ENCODE assay signal across 8 cellular contexts in genomic region chr7:130734525-130735272, GRCh38. TPM values are rescaled to one million over a fixed set of nuclear protein-coding genes. Genes with fewer than 3 reads are reported as not detected.
A peak's percentile ranks its signal among the peaks of the same experiment; 100 is the strongest.
DNase-seq lines count a peak whose midpoint lies in the region; ATAC-seq and TF ChIP-seq lines count a peak whose summit lies in the region.

No MANE protein-coding gene starts in this region.

- H3K4me3 Mint-ChIP-seq in activated T-helper 2 cell treated with anti-CD3 and anti-CD28 coated beads, Interferon-gamma antibody, Interleukin-2, Interleukin-4, amounts not matched to agents 10 μg/mL and 5 μg/mL and 100 μg/mL, durations not matched to agents 14 hours and 24 hours and 36 hours (ENCODE audit: low read depth) = peak overlapping the region; percentile 81
- H3K4me3 Mint-ChIP-seq in type B pancreatic cell = peak overlapping the region; percentile 92

- H3K4me1 Mint-ChIP-seq in activated T-helper 2 cell treated with anti-CD3 and anti-CD28 coated beads, Interferon-gamma antibody, Interleukin-2, Interleukin-4, amounts not matched to agents 10 μg/mL and 5 μg/mL and 100 μg/mL, durations not matched to agents 14 hours and 24 hours and 36 hours (ENCODE audit: low read depth) = peaks cover 7% of the 10 kb centered on the region
- peaks cover 5% of the 10 kb centered on the region for H3K4me1 Mint-ChIP-seq in type B pancreatic cell (ENCODE audit: unreplicated experiment)

- TF ChIP-seq CTCF in AG04450 (IDR thresholded peaks at IDR 0.05; ENCODE audit: low read depth, low read length) (no peak), GM20000 (IDR thresholded peaks at IDR 0.05; ENCODE audit: extremely low read depth, missing control alignments) (no peak), kidney epithelial cell (IDR thresholded peaks at IDR 0.05; ENCODE audit: insufficient read depth, low read length, poor library complexity, severe bottlenecking) (no peak), type B pancreatic cell (conservative IDR thresholded peaks at IDR 0.05) (no peak)

- H3K9me3 Mint-ChIP-seq in activated T-helper 2 cell treated with anti-CD3 and anti-CD28 coated beads, Interferon-gamma antibody, Interleukin-2, Interleukin-4, amounts not matched to agents 10 μg/mL and 5 μg/mL and 100 μg/mL, durations not matched to agents 14 hours and 24 hours and 36 hours = peaks cover 10% of the 10 kb centered on the region
- H3K9me3 Mint-ChIP-seq in type B pancreatic cell = peaks cover 6% of the 10 kb centered on the region

- CTCF ChIA-PET in AG04450 (lab: Charles Lee) = interaction anchor here (0.7 kb wide), 1 partner anchor 11 kb away, joined by 4 read pairs; no protein-coding TSS in a partner anchor

- H3K27me3 Mint-ChIP-seq in activated T-helper 2 cell treated with anti-CD3 and anti-CD28 coated beads, Interferon-gamma antibody, Interleukin-2, Interleukin-4, amounts not matched to agents 10 μg/mL and 5 μg/mL and 100 μg/mL, durations not matched to agents 14 hours and 24 hours and 36 hours (ENCODE audit: low read depth) = peaks cover 68% of the 10 kb centered on the region
- H3K27me3 Mint-ChIP-seq in type B pancreatic cell = peaks cover 80% of the 10 kb centered on the region

- no peak overlapping the region for H3K27ac ChIP-seq in AG04450 (ENCODE audit: low read depth, low read length)

- POLR2A ChIA-PET in AG04450 (lab: Yijun Ruan, JAX) = no interaction called here

- intact Hi-C loops in activated T-helper 2 cell treated with anti-CD3 and anti-CD28 coated beads, Interferon-gamma antibody, Interleukin-2, Interleukin-4, amounts not matched to agents 10 μg/mL and 5 μg/mL and 100 μg/mL, durations not matched to agents 14 hours and 24 hours and 36 hours (cut with micrococcal nuclease) = loop anchor here (5.0 to 10.0 kb wide), 2 partner anchors 662 to 950 kb away; partner anchors contain the start of gene KLHDC10

- H3K9me3 ChIP-seq in AG04450 (ENCODE audit: control insufficient read depth, insufficient read depth, low read length) = peaks cover 24% of the 10 kb centered on the region

- peaks cover 57% of the 10 kb centered on the region for H3K27me3 ChIP-seq in AG04450 (ENCODE audit: control insufficient read depth, insufficient read depth, low read length)
- H3K27me3 ChIP-seq in kidney epithelial cell (ENCODE audit: control insufficient read depth, insufficient read depth, low read length) = peaks cover 13% of the 10 kb centered on the region

- H3K4me3 ChIP-seq in AG04450 (ENCODE audit: low read depth, low read length) (peak overlapping the region; percentile 60), kidney epithelial cell (ENCODE audit: low read depth, low read length) (peak overlapping the region; percentile 61)

- peaks cover 4% of the 10 kb centered on the region for H3K36me3 Mint-ChIP-seq in activated T-helper 2 cell treated with anti-CD3 and anti-CD28 coated beads, Interferon-gamma antibody, Interleukin-2, Interleukin-4, amounts not matched to agents 10 μg/mL and 5 μg/mL and 100 μg/mL, durations not matched to agents 14 hours and 24 hours and 36 hours (ENCODE audit: low read depth)
- peaks cover 3% of the 10 kb centered on the region for H3K36me3 Mint-ChIP-seq in type B pancreatic cell

- H3K27ac Mint-ChIP-seq in activated T-helper 2 cell treated with anti-CD3 and anti-CD28 coated beads, Interferon-gamma antibody, Interleukin-2, Interleukin-4, amounts not matched to agents 10 μg/mL and 5 μg/mL and 100 μg/mL, durations not matched to agents 14 hours and 24 hours and 36 hours = no peak overlapping the region
- H3K27ac Mint-ChIP-seq in type B pancreatic cell = peak overlapping the region; percentile 46

- DNase-seq in AG04450 (ENCODE audit: low read depth, low spot score) = no peak
- peak; percentile 19 for DNase-seq in GM20000 (ENCODE audit: low spot score)
- DNase-seq in activated T-helper 2 cell treated with anti-CD3 and anti-CD28 coated beads, Interferon-gamma antibody, Interleukin-2, Interleukin-4, amounts not matched to agents 10 μg/mL and 5 μg/mL and 100 μg/mL, durations not matched to agents 14 hours and 24 hours and 36 hours (ENCODE audit: low spot score) = no peak
- DNase-seq in kidney epithelial cell (ENCODE audit: low read depth) = no peak
- DNase-seq in type B pancreatic cell (ENCODE audit: extremely low spot score, unreplicated experiment) = no peak

- ATAC-seq in GM19463 (IDR thresholded peaks at IDR 0.05; ENCODE audit: unreplicated experiment) = no peak
- no peak for ATAC-seq in GM18498 (IDR thresholded peaks at IDR 0.05; ENCODE audit: unreplicated experiment)
- no peak for ATAC-seq in GM19395 (IDR thresholded peaks at IDR 0.05; ENCODE audit: unreplicated experiment)

- H3K36me3 ChIP-seq in kidney epithelial cell (ENCODE audit: control insufficient read depth, insufficient read depth, low read length) = no peaks in the 10 kb centered on the region

RNA-seq across cellular contexts. Expression of gene KLF14, which starts 0.7 kb away (rescaled TPM):
- polyA plus RNA-seq in AG04450 (2011; rRNA removed) = not detected in 2 replicates
- polyA minus RNA-seq in AG04450 (2011; rRNA and poly(A)+ RNA removed) = 0.05 TPM in 1 of 2 replicates, not detected in the other
- total RNA-seq in activated T-helper 2 cell treated with anti-CD3 and anti-CD28 coated beads, Interferon-gamma antibody, Interleukin-2, Interleukin-4, amounts not matched to agents 10 μg/mL and 5 μg/mL and 100 μg/mL, durations not matched to agents 14 hours and 24 hours and 36 hours = not detected in 2 replicates
- total RNA-seq in kidney epithelial cell (0.07 TPM in 1 of 2 replicates, not detected in the other), type B pancreatic cell (ENCODE audit: low replicate concordance) (0.55 and 0.94 TPM in 2 replicates)

RNA-seq across cellular contexts. Expression of gene TSGA13, which starts 48.4 kb away (rescaled TPM):
- polyA plus RNA-seq in AG04450 (2011; rRNA removed) = not detected in 2 replicates
- polyA minus RNA-seq in AG04450 (2011; rRNA and poly(A)+ RNA removed) = not detected in 2 replicates
- total RNA-seq in activated T-helper 2 cell treated with anti-CD3 and anti-CD28 coated beads, Interferon-gamma antibody, Interleukin-2, Interleukin-4, amounts not matched to agents 10 μg/mL and 5 μg/mL and 100 μg/mL, durations not matched to agents 14 hours and 24 hours and 36 hours = not detected in 2 replicates
- total RNA-seq in kidney epithelial cell = not detected in 2 replicates
- not detected in 2 replicates for total RNA-seq in type B pancreatic cell (ENCODE audit: low replicate concordance)
